In genomic region chr14:77616454-77617229, GRCh38 we compare ENCODE assay signal across 8 cellular contexts.
DNase-seq lines count a peak whose midpoint lies in the region; ATAC-seq lines count a peak whose summit lies in the region.

A gene with protein sequence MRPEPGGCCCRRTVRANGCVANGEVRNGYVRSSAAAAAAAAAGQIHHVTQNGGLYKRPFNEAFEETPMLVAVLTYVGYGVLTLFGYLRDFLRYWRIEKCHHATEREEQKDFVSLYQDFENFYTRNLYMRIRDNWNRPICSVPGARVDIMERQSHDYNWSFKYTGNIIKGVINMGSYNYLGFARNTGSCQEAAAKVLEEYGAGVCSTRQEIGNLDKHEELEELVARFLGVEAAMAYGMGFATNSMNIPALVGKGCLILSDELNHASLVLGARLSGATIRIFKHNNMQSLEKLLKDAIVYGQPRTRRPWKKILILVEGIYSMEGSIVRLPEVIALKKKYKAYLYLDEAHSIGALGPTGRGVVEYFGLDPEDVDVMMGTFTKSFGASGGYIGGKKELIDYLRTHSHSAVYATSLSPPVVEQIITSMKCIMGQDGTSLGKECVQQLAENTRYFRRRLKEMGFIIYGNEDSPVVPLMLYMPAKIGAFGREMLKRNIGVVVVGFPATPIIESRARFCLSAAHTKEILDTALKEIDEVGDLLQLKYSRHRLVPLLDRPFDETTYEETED (minus strand): TSS chr14:77616637. CDS start chr14:77616579, 58 bp downstream.

- DNase-seq in AG20443 (ENCODE audit: low spot score), result peak; percentile 99
- peak; percentile 96 to 99 for DNase-seq in NCI-H446 (lab: John Stamatoyannopoulos, UW)
- peak; percentile 94 for DNase-seq in activated CD4-positive, CD25-positive, alpha-beta regulatory T cell treated with anti-CD3 and anti-CD28 coated beads, Interleukin-2, amount 50 U/mL, for 16 hours (ENCODE audit: low read depth, low spot score)
- peak; percentile 100 for DNase-seq in cerebellar cortex (ENCODE audit: low spot score)
- DNase-seq in iris pigment epithelial cell (ENCODE audit: low read depth), result peak; percentile 100
- DNase-seq in stimulated activated CD4-positive, alpha-beta T cell treated with anti-CD3 and anti-CD28 coated beads, Interleukin-12 subunit alpha, Interleukin-12 subunit beta, amount 100 ng/mL, for 24 hours (ENCODE audit: low read depth in 2 of 2), result peak; percentile 88 to 93

- ATAC-seq in GM19035 (IDR thresholded peaks at IDR 0.05; ENCODE audit: unreplicated experiment) (peak; percentile 94), HG03354 (IDR thresholded peaks at IDR 0.05; ENCODE audit: poor library complexity, severe bottlenecking, unreplicated experiment) (peak; percentile 96)

Comparison
In these comparisons a context has a peak if more than half of its experiments do, and no peak if none do; other contexts are left out.
1. Peak in every context shown above with its lines: DNase-seq and ATAC-seq.